Comparison of ENCODE assay signal across 7 cellular contexts in genomic region chr17:49495842-49496182, GRCh38. TPM values are rescaled to one million over a fixed set of nuclear protein-coding genes. Genes with fewer than 3 reads are reported as not detected.
DNase-seq lines count a peak whose midpoint lies in the region; ATAC-seq and TF ChIP-seq lines count a peak whose summit lies in the region.

No MANE protein-coding gene starts in this region.

- TF ChIP-seq CTCF in spleen (IDR thresholded peaks at IDR 0.05 in 8 of 11, conservative IDR thresholded peaks at IDR 0.05 in 3 of 11) (no peak), GM20000 (IDR thresholded peaks at IDR 0.05; ENCODE audit: extremely low read depth, missing control alignments) (no peak)

- peaks cover 17% of the 10 kb centered on the region for H3K4me1 Mint-ChIP-seq in activated T-cell treated with anti-CD3 and anti-CD28 coated beads, Interleukin-2, amount 50 U/mL, for 4 hours (ENCODE audit: low read depth)

- H3K27me3 Mint-ChIP-seq in activated T-cell treated with anti-CD3 and anti-CD28 coated beads, Interleukin-2, amount 50 U/mL, for 4 hours (ENCODE audit: low read depth) = peaks cover 42% of the 10 kb centered on the region

- intact Hi-C loops in spleen (cut with DNase I; ENCODE audit: low total_unique reads) = loop anchor here (10.0 kb wide), 1 partner anchor 59 kb away; no protein-coding TSS in a partner anchor

- no peak overlapping the region for H3K27ac ChIP-seq in HUES48 (ENCODE audit: low read depth, low read length)
- H3K27ac ChIP-seq in iPS-18a (ENCODE audit: low read length) = no peak overlapping the region
- peak overlapping the region in 5 of 8 donors; percentile 0 to 64 (median 54) for H3K27ac ChIP-seq in spleen

- peak overlapping the region; percentile 77 for H3K4me3 Mint-ChIP-seq in activated T-cell treated with anti-CD3 and anti-CD28 coated beads, Interleukin-2, amount 50 U/mL, for 4 hours

- H3K9ac ChIP-seq in HUES48 (ENCODE audit: low read depth, low read length) = no peak overlapping the region
- H3K9ac ChIP-seq in iPS-18a (ENCODE audit: low read length) = no peak overlapping the region

- peak overlapping the region; percentile 61 for H3K4me3 ChIP-seq in HUES48 (ENCODE audit: low read depth, low read length)
- H3K4me3 ChIP-seq in iPS-18a (ENCODE audit: low read length) = peak overlapping the region; percentile 65
- H3K4me3 ChIP-seq in spleen = peak overlapping the region; percentile 52 to 81 (median 58)

- H3K36me3 Mint-ChIP-seq in activated T-cell treated with anti-CD3 and anti-CD28 coated beads, Interleukin-2, amount 50 U/mL, for 4 hours (ENCODE audit: insufficient read depth) = no peaks in the 10 kb centered on the region

- TF ChIP-seq POLR2A in spleen (IDR thresholded peaks at IDR 0.05) = no peak

- H3K36me3 ChIP-seq in HUES48 (ENCODE audit: control insufficient read depth, insufficient read depth, low read length) = no peaks in the 10 kb centered on the region
- H3K36me3 ChIP-seq in iPS-18a (ENCODE audit: control insufficient read depth, low read depth, low read length) = no peaks in the 10 kb centered on the region
- H3K36me3 ChIP-seq in spleen = no peaks in the 10 kb centered on the region

- peaks cover 61% of the 10 kb centered on the region for H3K27me3 ChIP-seq in HUES48 (ENCODE audit: control insufficient read depth, insufficient read depth, low read length)
- H3K27me3 ChIP-seq in iPS-18a (ENCODE audit: control insufficient read depth, insufficient read depth, low read length) = peaks cover 72% of the 10 kb centered on the region
- peaks cover 6 to 74% (median 61%) of the 10 kb centered on the region in 7 donors for H3K27me3 ChIP-seq in spleen (replicated peaks in 1 of 7)

- ATAC-seq in activated T-cell treated with anti-CD3 and anti-CD28 coated beads, Interleukin-2, amount 50 U/mL, for 4 hours = no peak
- ATAC-seq in GM18519 (IDR thresholded peaks at IDR 0.05; ENCODE audit: low FRiP score, unreplicated experiment) = no peak

- no peaks in the 10 kb centered on the region for H3K9me3 Mint-ChIP-seq in activated T-cell treated with anti-CD3 and anti-CD28 coated beads, Interleukin-2, amount 50 U/mL, for 4 hours

- 3 to 5% (median 4%) methylated on average over 21 to 22 of the region's 22 CpGs for WGBS in spleen, 5 donors

- no peak for DNase-seq in activated T-cell treated with anti-CD3 and anti-CD28 coated beads, Interleukin-2, amount 50 U/mL, for 4 hours
- DNase-seq in spleen (no peak), GM20000 (ENCODE audit: low spot score) (no peak), RKO (ENCODE audit: low spot score) (no peak)

- H3K4me1 ChIP-seq in HUES48 (ENCODE audit: control insufficient read depth, insufficient read depth, low read length) = peaks cover 17% of the 10 kb centered on the region
- peaks cover 17% of the 10 kb centered on the region for H3K4me1 ChIP-seq in iPS-18a (ENCODE audit: control insufficient read depth, low read depth, low read length)
- H3K4me1 ChIP-seq in spleen = peaks cover 24 to 47% (median 38%) of the 10 kb centered on the region in 6 donors

- no peaks in the 10 kb centered on the region for H3K9me3 ChIP-seq in HUES48 (ENCODE audit: control insufficient read depth, insufficient read depth, low read length)
- no peaks in the 10 kb centered on the region for H3K9me3 ChIP-seq in iPS-18a (ENCODE audit: control insufficient read depth, low read depth, low read length)
- no peaks in the 10 kb centered on the region for H3K9me3 ChIP-seq in spleen

RNA-seq across cellular contexts. Expression of gene NGFR, which starts 0.7 kb away (rescaled TPM):
- total RNA-seq in activated T-cell treated with anti-CD3 and anti-CD28 coated beads, Interleukin-2, amount 50 U/mL, for 4 hours = under 1 TPM; 0.05 to 0.49 (median 0.05) TPM
- total RNA-seq in spleen = 10 to 100 TPM in 6 of 7 donors, 1 to 10 TPM in 1; 6.6 to 36.8 (median 15.6) TPM
- 10 to 100 TPM in 1 of 3 donors, 1 to 10 TPM in 2; 4.1 to 12.2 (median 5.5) TPM for polyA plus RNA-seq in spleen

Comparison
In these comparisons a context has a peak if more than half of its experiments do, and no peak if none do; other contexts are left out.
1. H3K27ac ChIP-seq: peak in spleen (5 of 8); none in HUES48 (single experiment) and iPS-18a (single experiment).
2. RNA of gene NGFR, which starts 0.7 kb away (total RNA-seq): 6.6 to 36.8 TPM in spleen; 0.05 to 0.49 TPM in activated T-cell treated with anti-CD3 and anti-CD28 coated beads, Interleukin-2, amount 50 U/mL, for 4 hours; every median in the first group is over 4 times any median in the second.
3. Peak in every context shown above with its lines, with median percentiles within 50 percentile points of each other: H3K4me3 ChIP-seq.